ENCODE assay signal across 32 cellular contexts in the genomic region with DNA sequence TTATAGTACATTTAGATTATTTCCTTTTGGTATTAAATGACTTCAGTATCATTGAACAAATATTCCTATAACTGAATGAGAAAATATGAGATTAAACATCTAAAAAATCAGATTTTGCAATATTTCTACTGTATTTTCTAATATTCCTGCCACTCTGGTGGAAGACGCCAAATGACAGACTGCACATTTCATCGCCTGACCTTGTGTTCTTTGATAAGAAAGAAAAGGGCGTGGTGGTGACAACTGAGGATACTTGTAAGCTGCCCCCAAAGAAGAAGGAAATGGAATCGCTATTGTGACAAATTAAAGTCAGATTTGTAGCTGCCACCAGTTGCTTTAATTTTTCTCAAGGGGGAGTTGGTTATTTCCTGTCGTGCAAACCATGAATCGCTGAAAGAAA.
"Had no signal": no experiment of that assay in that cellular context is flagged by ENCODE, and none has a peak within 500 bp of the region (broad histone marks: within the 10 kb centered on the region; RNA-seq: fewer than 3 reads in every experiment).

No MANE protein-coding gene starts in this region.

- FAIRE-seq: small intestine had no signal

- DNase-seq: activated CD4-positive, alpha-beta T cell treated with anti-CD3 and anti-CD28 coated beads for 36 hours; activated CD4-positive, CD25-positive, alpha-beta regulatory T cell; activated CD8-positive, alpha-beta memory T cell treated with anti-CD3 and anti-CD28 coated beads, Interleukin-2, amount 10 ng/mL, durations not matched to agents 7 days and 5 days; activated CD8-positive, alpha-beta T cell treated with anti-CD3 and anti-CD28 coated beads, Interleukin-2, amount 10 ng/mL, durations not matched to agents 7 days and 5 days; activated naive CD4-positive, alpha-beta T cell; activated T-cell treated with anti-CD3 and anti-CD28 coated beads, Interleukin-2, amount 50 U/mL, for 48 hours; aorta; body of pancreas; foreskin fibroblast; kidney glomerular epithelial cell; left lung; mammary epithelial cell; naive thymus-derived CD4-positive, alpha-beta T cell; ovary; sigmoid colon; small intestine; stimulated activated CD4-positive, alpha-beta T cell treated with anti-CD3 and anti-CD28 coated beads, Interleukin-1b, Interleukin-23, amount 100 ng/mL, for 48 hours; stimulated activated CD4-positive, alpha-beta T cell treated with anti-CD3 and anti-CD28 coated beads, Interleukin-4, amount 100 ng/mL, for 4 hours; stimulated activated CD8-positive, alpha-beta memory T cell treated with anti-CD3 and anti-CD28 coated beads, Interleukin-4, amount 100 ng/mL, for 48 hours; stimulated activated naive CD8-positive, alpha-beta T cell treated with anti-CD3 and anti-CD28 coated beads, Interleukin-15, amount 100 ng/mL, for 72 hours; substantia nigra; T-helper 17 cell; T1000; upper lobe of left lung had no signal

- ATAC-seq: activated CD4-positive, alpha-beta T cell treated with anti-CD3 and anti-CD28 coated beads for 36 hours; activated CD8-positive, alpha-beta memory T cell treated with anti-CD3 and anti-CD28 coated beads, Interleukin-2, amount 10 ng/mL, durations not matched to agents 7 days and 5 days; activated CD8-positive, alpha-beta T cell treated with anti-CD3 and anti-CD28 coated beads, Interleukin-2, amount 10 ng/mL, durations not matched to agents 7 days and 5 days; activated naive CD4-positive, alpha-beta T cell treated with anti-CD3 and anti-CD28 coated beads, Interleukin-2, amount 50 U/mL, for 72 hours; body of pancreas; esophagus mucosa; left lung; naive thymus-derived CD4-positive, alpha-beta T cell; stimulated activated memory B cell treated with anti-CD40 and anti-IgM and Interleukin-4, amounts not matched to agents 10 μg/mL and 1 μg/mL and 100 μg/mL, for 72 hours; stimulated activated naive CD8-positive, alpha-beta T cell treated with anti-CD3 and anti-CD28 coated beads, Interleukin-15, amount 100 ng/mL, for 72 hours; T-helper 17 cell had no signal

- H3K27me3 ChIP-seq: adrenal gland, body of pancreas, cardiac muscle cell, left lung, ovary, upper lobe of left lung had no signal

- H3K27ac Mint-ChIP-seq: activated CD4-positive, alpha-beta T cell treated with anti-CD3 and anti-CD28 coated beads for 36 hours; activated CD8-positive, alpha-beta memory T cell treated with anti-CD3 and anti-CD28 coated beads, Interleukin-2, amount 10 ng/mL, durations not matched to agents 7 days and 5 days; activated CD8-positive, alpha-beta T cell treated with anti-CD3 and anti-CD28 coated beads, Interleukin-2, amount 10 ng/mL, durations not matched to agents 7 days and 5 days; activated naive CD4-positive, alpha-beta T cell treated with anti-CD3 and anti-CD28 coated beads, Interleukin-2, amount 50 U/mL, for 72 hours; activated T-helper 2 cell treated with anti-CD3 and anti-CD28 coated beads, Interferon-gamma antibody, Interleukin-2, Interleukin-4, amounts not matched to agents 10 μg/mL and 5 μg/mL and 100 μg/mL, durations not matched to agents 14 hours and 24 hours and 36 hours; mesothelial cell of epicardium; naive thymus-derived CD4-positive, alpha-beta T cell; progenitor cell of endocrine pancreas; stimulated activated memory B cell treated with anti-CD40 and anti-IgM and Interleukin-4, amounts not matched to agents 10 μg/mL and 1 μg/mL and 100 μg/mL, for 72 hours; stimulated activated naive CD8-positive, alpha-beta T cell treated with anti-CD3 and anti-CD28 coated beads, Interleukin-15, amount 100 ng/mL, for 72 hours; T-helper 17 cell had no signal

- H3K36me3 Mint-ChIP-seq: activated CD8-positive, alpha-beta memory T cell treated with anti-CD3 and anti-CD28 coated beads, Interleukin-2, amount 10 ng/mL, durations not matched to agents 7 days and 5 days; activated naive CD4-positive, alpha-beta T cell treated with anti-CD3 and anti-CD28 coated beads, Interleukin-2, amount 50 U/mL, for 72 hours had no signal

- H3K27ac ChIP-seq: adrenal gland, body of pancreas, cardiac muscle cell, left lung, ovary, upper lobe of left lung had no signal

- H3K4me1 Mint-ChIP-seq: activated CD4-positive, alpha-beta T cell treated with anti-CD3 and anti-CD28 coated beads for 36 hours; activated CD8-positive, alpha-beta memory T cell treated with anti-CD3 and anti-CD28 coated beads, Interleukin-2, amount 10 ng/mL, durations not matched to agents 7 days and 5 days; naive thymus-derived CD4-positive, alpha-beta T cell; stimulated activated memory B cell treated with anti-CD40 and anti-IgM and Interleukin-4, amounts not matched to agents 10 μg/mL and 1 μg/mL and 100 μg/mL, for 72 hours had no signal

- H3K36me3 ChIP-seq: adrenal gland, cardiac muscle cell, left lung, ovary, sigmoid colon, upper lobe of left lung had no signal

- H3K4me3 Mint-ChIP-seq: activated CD4-positive, alpha-beta T cell treated with anti-CD3 and anti-CD28 coated beads for 36 hours; activated CD8-positive, alpha-beta memory T cell treated with anti-CD3 and anti-CD28 coated beads, Interleukin-2, amount 10 ng/mL, durations not matched to agents 7 days and 5 days; activated CD8-positive, alpha-beta T cell treated with anti-CD3 and anti-CD28 coated beads, Interleukin-2, amount 10 ng/mL, durations not matched to agents 7 days and 5 days; mesothelial cell of epicardium; naive thymus-derived CD4-positive, alpha-beta T cell; stimulated activated memory B cell treated with anti-CD40 and anti-IgM and Interleukin-4, amounts not matched to agents 10 μg/mL and 1 μg/mL and 100 μg/mL, for 72 hours; stimulated activated naive CD8-positive, alpha-beta T cell treated with anti-CD3 and anti-CD28 coated beads, Interleukin-15, amount 100 ng/mL, for 72 hours; T-helper 17 cell had no signal

- H3K4me1 ChIP-seq: body of pancreas had no signal

- H3K27me3 Mint-ChIP-seq: activated CD4-positive, alpha-beta T cell treated with anti-CD3 and anti-CD28 coated beads for 36 hours; progenitor cell of endocrine pancreas; stimulated activated memory B cell treated with anti-CD40 and anti-IgM and Interleukin-4, amounts not matched to agents 10 μg/mL and 1 μg/mL and 100 μg/mL, for 72 hours had no signal

- H3K4me3 ChIP-seq: adrenal gland, body of pancreas, cardiac muscle cell, left lung, ovary, sigmoid colon, upper lobe of left lung had no signal

- H3K9me3 Mint-ChIP-seq: activated naive CD4-positive, alpha-beta T cell treated with anti-CD3 and anti-CD28 coated beads, Interleukin-2, amount 50 U/mL, for 72 hours; activated T-helper 2 cell treated with anti-CD3 and anti-CD28 coated beads, Interferon-gamma antibody, Interleukin-2, Interleukin-4, amounts not matched to agents 10 μg/mL and 5 μg/mL and 100 μg/mL, durations not matched to agents 14 hours and 24 hours and 36 hours; naive thymus-derived CD4-positive, alpha-beta T cell; stimulated activated memory B cell treated with anti-CD40 and anti-IgM and Interleukin-4, amounts not matched to agents 10 μg/mL and 1 μg/mL and 100 μg/mL, for 72 hours; stimulated activated naive CD8-positive, alpha-beta T cell treated with anti-CD3 and anti-CD28 coated beads, Interleukin-15, amount 100 ng/mL, for 72 hours had no signal

- H3K9me3 ChIP-seq: adrenal gland, body of pancreas, left lung, ovary, sigmoid colon, upper lobe of left lung had no signal
